8 cellular contexts compared by ENCODE assay signal in the genomic region with DNA sequence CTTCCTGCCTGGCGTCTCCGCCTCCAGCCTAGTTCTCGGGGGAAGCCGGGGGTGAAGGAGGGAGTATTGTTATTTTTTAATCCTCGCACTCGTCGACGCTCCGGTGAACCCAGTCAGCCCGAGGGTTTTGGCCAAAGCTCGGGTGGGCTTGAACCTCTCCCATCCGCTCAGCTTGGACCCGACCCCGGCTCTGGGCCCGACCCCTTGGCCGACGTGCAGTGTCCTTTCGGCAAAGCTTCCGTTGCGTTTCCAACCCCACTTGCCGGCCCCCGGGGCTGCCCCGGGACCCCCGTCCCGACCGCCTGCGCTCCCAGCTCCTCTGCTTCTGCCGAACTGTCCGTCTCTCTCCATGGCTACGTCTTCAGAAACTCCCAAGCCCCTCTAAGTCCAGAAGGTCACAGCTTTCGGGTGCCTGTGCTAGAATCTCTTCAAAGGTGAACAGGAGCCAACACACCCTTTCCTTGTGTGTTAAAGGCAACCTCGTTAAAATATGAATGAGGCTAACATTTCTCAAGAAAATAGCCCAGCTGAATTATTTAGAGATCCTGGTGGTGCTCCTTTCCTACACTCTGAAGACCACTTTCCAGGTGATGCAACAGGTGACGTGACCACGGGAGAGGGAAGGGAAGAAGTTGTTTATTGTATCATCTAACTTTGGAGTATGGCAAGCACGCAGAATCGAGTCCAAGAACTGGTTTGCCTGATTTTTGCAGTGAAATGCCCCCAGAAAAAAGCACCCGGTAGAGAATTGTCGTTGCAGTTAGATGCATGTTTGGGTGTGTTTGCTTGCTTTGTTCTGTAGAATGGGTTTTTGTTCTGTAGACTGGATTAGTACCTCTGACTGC. TPM values are rescaled to one million over a fixed set of nuclear protein-coding genes. Genes with fewer than 3 reads are reported as not detected.
DNase-seq lines count a peak whose midpoint lies in the region; ATAC-seq, FAIRE-seq and TF ChIP-seq lines count a peak whose summit lies in the region.

No MANE protein-coding gene starts in this region.

- DNase-seq in GM19239 (ENCODE audit: insufficient read length, low spot score) = no peak
- peak; percentile 17 to 19 for DNase-seq in SJCRH30
- DNase-seq in foreskin keratinocyte = peak; percentile 10 to 25
- no peak for DNase-seq in skeletal muscle cell (ENCODE audit: low read depth)
- DNase-seq in H4 (ENCODE audit: low spot score) = no peak
- no peak for DNase-seq in D721Med (ENCODE audit: insufficient read length, low spot score)

- peaks cover 4% of the 10 kb centered on the region; the same call in 1 of the 2 replicates for H3K36me3 ChIP-seq in SJCRH30

- peak; percentile 48 for TF ChIP-seq CTCF in 22Rv1 (IDR thresholded peaks at IDR 0.05)
- TF ChIP-seq CTCF in foreskin keratinocyte (conservative IDR thresholded peaks at IDR 0.05) = no peak
- TF ChIP-seq CTCF in D721Med (IDR thresholded peaks at IDR 0.05; ENCODE audit: insufficient read depth, missing control alignments) = no peak

- H3K27me3 ChIP-seq in SJCRH30 (no peaks in the 10 kb centered on the region), foreskin keratinocyte (no peaks in the 10 kb centered on the region)

- H3K27ac ChIP-seq in 22Rv1 (peak overlapping the region; percentile 59), SJCRH30 (peak overlapping the region; percentile 75), foreskin keratinocyte (peak overlapping the region; percentile 60)

- ATAC-seq in foreskin keratinocyte (no peak), HG03135 (IDR thresholded peaks at IDR 0.05; ENCODE audit: unreplicated experiment) (no peak)

- H3K4me3 ChIP-seq in SJCRH30 = peak overlapping the region; percentile 90
- peak overlapping the region; percentile 92 for H3K4me3 ChIP-seq in skeletal muscle cell (ENCODE audit: low read depth, low read length)

- no peaks in the 10 kb centered on the region for H3K4me1 ChIP-seq in SJCRH30
- peaks cover 8% of the 10 kb centered on the region for H3K4me1 ChIP-seq in foreskin keratinocyte

- H3K9me3 ChIP-seq in SJCRH30 (replicated peaks) = no peaks in the 10 kb centered on the region

- FAIRE-seq in GM19239 (lab: Jason Lieb, UNC) = peak; percentile 18
- FAIRE-seq in D721Med (lab: Jason Lieb, UNC) = no peak

RNA-seq across cellular contexts. Expression of gene DESI2, which starts 0.7 kb away (rescaled TPM):
- 53.0 and 53.6 TPM in 2 replicates for total RNA-seq in SJCRH30 (2014; rRNA removed; shearing (Covaris generic))
- total RNA-seq in foreskin keratinocyte = 47.8 TPM in 2 replicates
- polyA plus RNA-seq in foreskin keratinocyte = 18.1 and 20.7 TPM in 2 replicates
- total RNA-seq in H4 (2014; rRNA removed; shearing (Covaris generic)) = 52.9 and 57.4 TPM in 2 replicates

Comparison
In these comparisons a context has a peak if more than half of its experiments do, and no peak if none do; other contexts are left out.
1. DNase-seq: peak in SJCRH30 (2 of 2) and foreskin keratinocyte (2 of 2); none in GM19239 (single experiment), skeletal muscle cell (single experiment), H4 (single experiment) and D721Med (single experiment).
2. Peak in every context shown above with its lines, with median percentiles within 50 percentile points of each other: H3K27ac ChIP-seq.